ENCODE assay signal across 8 cellular contexts in genomic region chr9:37784291-37784639, GRCh38. TPM values are rescaled to one million over a fixed set of nuclear protein-coding genes. Genes with fewer than 3 reads are reported as not detected.
DNase-seq lines count a peak whose midpoint lies in the region; ATAC-seq, FAIRE-seq and TF ChIP-seq lines count a peak whose summit lies in the region.

No MANE protein-coding gene starts in this region.

- DNase-seq in AG08395 (ENCODE audit: low spot score) = peak; percentile 18
- DNase-seq in HT-29 (ENCODE audit: low spot score) = peak; percentile 5
- no peak for DNase-seq in bronchial epithelial cell (ENCODE audit: low read depth)
- no peak for DNase-seq in NAMALWA (ENCODE audit: low spot score)

- no peak for TF ChIP-seq CTCF in bronchial epithelial cell (IDR thresholded peaks at IDR 0.05; ENCODE audit: insufficient read depth, low read length, severe bottlenecking)

- no peak for ATAC-seq in HG03039 (IDR thresholded peaks at IDR 0.05; ENCODE audit: unreplicated experiment)
- ATAC-seq in GM21529 (IDR thresholded peaks at IDR 0.05; ENCODE audit: unreplicated experiment) = no peak
- no peak for ATAC-seq in GM21737 (IDR thresholded peaks at IDR 0.05; ENCODE audit: unreplicated experiment)

- H3K9ac ChIP-seq in mucosa of stomach (ENCODE audit: low read length) = peak overlapping the region; percentile 77

- H3K9me3 ChIP-seq in mucosa of stomach (ENCODE audit: control insufficient read depth, low read length) = no peaks in the 10 kb centered on the region

- H3K36me3 ChIP-seq in bronchial epithelial cell (ENCODE audit: control insufficient read depth, insufficient read depth, low read length) (peaks cover 7% of the 10 kb centered on the region), mucosa of stomach (ENCODE audit: control insufficient read depth, insufficient read depth, low read length) (no peaks in the 10 kb centered on the region)

- H3K4me3 ChIP-seq in bronchial epithelial cell (ENCODE audit: low read depth, low read length) = peak overlapping the region; percentile 78
- H3K4me3 ChIP-seq in mucosa of stomach (ENCODE audit: low read length) = peak overlapping the region; percentile 85

- H3K4me1 ChIP-seq in mucosa of stomach (ENCODE audit: control insufficient read depth, insufficient read depth, low read length) = peaks cover 8% of the 10 kb centered on the region

- no peak for FAIRE-seq in bronchial epithelial cell (lab: Jason Lieb, UNC)

- H3K27me3 ChIP-seq in bronchial epithelial cell (ENCODE audit: control insufficient read depth, insufficient read depth, low read length) (no peaks in the 10 kb centered on the region), mucosa of stomach (ENCODE audit: control insufficient read depth, insufficient read depth, low read length) (peaks cover 9% of the 10 kb centered on the region)

RNA-seq across cellular contexts. Expression of gene EXOSC3, which starts 0.6 kb away (rescaled TPM):
- total RNA-seq in HT-29 (2014; rRNA removed; shearing (Covaris generic)) = 66.4 and 92.7 TPM in 2 replicates
- 25.8 and 37.0 TPM in 2 replicates for total RNA-seq in bronchial epithelial cell

RNA-seq across cellular contexts. Expression of gene DCAF10, which starts 16.3 kb away (rescaled TPM):
- total RNA-seq in HT-29 (2014; rRNA removed; shearing (Covaris generic)) = 5.2 and 6.0 TPM in 2 replicates
- 24.7 and 29.5 TPM in 2 replicates for total RNA-seq in bronchial epithelial cell

RNA-seq across cellular contexts. Expression of gene TRMT10B, which starts 30.7 kb away (rescaled TPM):
- 0.44 and 0.76 TPM in 2 replicates for total RNA-seq in HT-29 (2014; rRNA removed; shearing (Covaris generic))
- 3.2 TPM in 2 replicates for total RNA-seq in bronchial epithelial cell

Comparison
In these comparisons a context has a peak if more than half of its experiments do, and no peak if none do; other contexts are left out.
1. DNase-seq: peak in AG08395 (single experiment) and HT-29 (single experiment); none in bronchial epithelial cell (single experiment) and NAMALWA (single experiment).